Comparison of ENCODE assay signal across 2 cellular contexts in genomic region chr3:133410191-133410892, GRCh38.
TF ChIP-seq lines count a peak whose summit lies in the region.

No MANE protein-coding gene starts in this region.

TF ChIP-seq in HepG2, 621 proteins besides CTCF, POLR2A, EP300 and RAD21:
- TF ChIP-seq SATB2 (CRISPR knock-in tag; IDR thresholded peaks at IDR 0.05) (no peak), PAF1 (CRISPR knock-in tag; IDR thresholded peaks at IDR 0.05) (no peak), CSRNP1 (CRISPR knock-in tag; IDR thresholded peaks at IDR 0.05) (no peak), ZBTB40 (IDR thresholded peaks at IDR 0.05) (no peak), ZBTB40 (CRISPR knock-in tag; IDR thresholded peaks at IDR 0.05) (no peak), YEATS4 (CRISPR knock-in tag; IDR thresholded peaks at IDR 0.05; ENCODE audit: borderline replicate concordance) (no peak), CREB1 (IDR thresholded peaks at IDR 0.05) (no peak), CREB1 (CRISPR knock-in tag; IDR thresholded peaks at IDR 0.05) (no peak)
TF ChIP-seq in HepG2: peak in this region for 0.

TF ChIP-seq in K562, 482 proteins besides CTCF, POLR2A, EP300 and RAD21:
- TF ChIP-seq L3MBTL2 (IDR thresholded peaks at IDR 0.05) (no peak), EGR1 (conservative IDR thresholded peaks at IDR 0.05) (peak; percentile 65)
TF ChIP-seq in K562: peak in this region for 1.
